In genomic region chrX:119565110-119565663, GRCh38 we compare ENCODE assay signal across 8 cellular contexts. TPM values are rescaled to one million over a fixed set of nuclear protein-coding genes. Genes with fewer than 3 reads are reported as not detected.
DNase-seq lines count a peak whose midpoint lies in the region; ATAC-seq and TF ChIP-seq lines count a peak whose summit lies in the region.

STEEP1 (minus strand) TSS chrX:119565409; CDS start chrX:119565355, 54 bp downstream.

- TF ChIP-seq CTCF in GM12875 (IDR thresholded peaks at IDR 0.05; ENCODE audit: borderline replicate concordance, insufficient read depth, low read depth, low read length), result no peak
- TF ChIP-seq CTCF in heart right ventricle (IDR thresholded peaks at IDR 0.05), result no peak
- no peak for TF ChIP-seq CTCF in type B pancreatic cell (conservative IDR thresholded peaks at IDR 0.05)

- H3K27ac ChIP-seq in adipose tissue (ENCODE audit: low read depth, low read length), result no peak within 1 kb of the TSS
- peak within 1 kb of the TSS in 9 of 10 donors; percentile 36 to 81 (median 70) for H3K27ac ChIP-seq in heart right ventricle

- H3K36me3 Mint-ChIP-seq in type B pancreatic cell, result peaks cover 3% of the 10 kb centered on the region

- no peaks in the 10 kb centered on the region for H3K9me3 ChIP-seq in heart right ventricle

- no peaks in the 10 kb centered on the region for H3K27me3 Mint-ChIP-seq in type B pancreatic cell

- H3K9me3 Mint-ChIP-seq in type B pancreatic cell, result no peaks in the 10 kb centered on the region

- peak; percentile 81 for DNase-seq in NCI-H146 treated with DMSO at 0.1 percent for 48 hours (lab: John Stamatoyannopoulos, UW; ENCODE audit: unreplicated experiment)
- peak; percentile 64 to 92 (median 75) for DNase-seq in T-helper 1 cell
- peak; percentile 87 to 92 for DNase-seq in heart right ventricle
- peak; percentile 63 to 96 (median 76) for DNase-seq in posterior cingulate gyrus
- peak; percentile 85 for DNase-seq in type B pancreatic cell (ENCODE audit: extremely low spot score, unreplicated experiment)

- H3K4me3 ChIP-seq in GM12875 (ENCODE audit: low read depth, low read length), result peak within 1 kb of the TSS; percentile 70
- H3K4me3 ChIP-seq in heart right ventricle, result peak within 1 kb of the TSS; percentile 35 to 70 (median 65)

- peaks cover 4% of the 10 kb centered on the region for H3K4me1 Mint-ChIP-seq in type B pancreatic cell (ENCODE audit: unreplicated experiment)

- peaks cover 0 to 13% (median 0%) of the 10 kb centered on the region in 9 donors for H3K4me1 ChIP-seq in heart right ventricle

- WGBS in adipose tissue, 3 donors, result 1 to 20% (median 3%) methylated on average over 17 to 26 of the region's 26 CpGs
- 0 to 1% methylated on average over 25 to 26 of the region's 26 CpGs for WGBS in heart right ventricle, 2 donors

- peak within 1 kb of the TSS; percentile 90 for H3K27ac Mint-ChIP-seq in type B pancreatic cell

- peak within 1 kb of the TSS; percentile 95 for H3K4me3 Mint-ChIP-seq in type B pancreatic cell

- H3K27me3 ChIP-seq in heart right ventricle, result no peaks in the 10 kb centered on the region

- intact Hi-C loops in heart right ventricle (cut with DNase I) (loop anchor here in 1 of 10 donors (1.0 kb wide), 1 partner anchor 9 kb away; the partner anchor contains the start of gene UBE2A), posterior cingulate gyrus (cut with DNase I) (no loop called here)

- H3K36me3 ChIP-seq in heart right ventricle, result peaks cover 0 to 16% (median 0%) of the 10 kb centered on the region in 9 donors

- peak; percentile 89 for ATAC-seq in HG02852 (IDR thresholded peaks at IDR 0.05; ENCODE audit: unreplicated experiment)
- peak; percentile 92 to 99 (median 98) for ATAC-seq in heart right ventricle

RNA-seq across cellular contexts. Expression of gene STEEP1, which starts in this region (rescaled TPM):
- 10 to 100 TPM; 10.2 to 23.8 (median 21.6) TPM for polyA plus RNA-seq in adipose tissue
- 10 to 100 TPM; 12.1 to 24.0 (median 19.8) TPM for total RNA-seq in heart right ventricle
- 10 to 100 TPM in 1 of 2 donors, 1 to 10 TPM in 1; 2.7 to 14.6 TPM for polyA plus RNA-seq in heart right ventricle
- total RNA-seq in type B pancreatic cell (ENCODE audit: low replicate concordance), result 19.7 and 23.0 TPM in 2 replicates
